In genomic region chr2:238914648-238915015, GRCh38 we compare ENCODE assay signal across 15 cellular contexts.
DNase-seq lines count a peak whose midpoint lies in the region; ATAC-seq and TF ChIP-seq lines count a peak whose summit lies in the region.
"Had no signal": no experiment of that assay in that cellular context is flagged by ENCODE, and none has a peak within 500 bp of the region (broad histone marks: within the 10 kb centered on the region; RNA-seq: fewer than 3 reads in every experiment).

No MANE protein-coding gene starts in this region.

- no peak overlapping the region for H3K4me3 ChIP-seq in cardiac fibroblast (replicated peaks in 1 of 2; ENCODE audit: low read depth in 2 of 2, low read length in 2 of 2)
- H3K4me3 ChIP-seq in ovary: no peak overlapping the region
- no peak overlapping the region for H3K4me3 ChIP-seq in SK-N-SH (ENCODE audit: low read depth in 2 of 2, low read length in 1 of 2)
- H3K4me3 ChIP-seq: dorsolateral prefrontal cortex, gastrocnemius medialis, prostate gland, uterus had no signal

- H3K27me3 ChIP-seq in ovary: no peaks in the 10 kb centered on the region
- no peaks in the 10 kb centered on the region for H3K27me3 ChIP-seq in SK-N-SH (ENCODE audit: insufficient read depth)
- H3K27me3 ChIP-seq: uterus had no signal

- TF ChIP-seq RAD21 in SK-N-SH (IDR thresholded peaks at IDR 0.05; ENCODE audit: low read length): no peak

- H3K79me2 ChIP-seq in SK-N-SH (ENCODE audit: insufficient read depth): no peaks in the 10 kb centered on the region

- WGBS in ovary, 3 donors: 75 to 86% (median 79%) methylated on average over 11 of the region's 11 CpGs
- WGBS in SK-N-SH (ENCODE audit: low lambda C conversion rate): 69% methylated on average over 11 of the region's 11 CpGs

- no peaks in the 10 kb centered on the region for H3F3A ChIP-seq in SK-N-SH (replicated peaks; ENCODE audit: insufficient read depth)

- no peaks in the 10 kb centered on the region for H3K9me2 ChIP-seq in SK-N-SH

- H3K27ac ChIP-seq in ovary (no peak overlapping the region), SK-N-SH (ENCODE audit: low read depth in 2 of 2, low read length in 1 of 2) (no peak overlapping the region)
- H3K27ac ChIP-seq: dorsolateral prefrontal cortex, gastrocnemius medialis, prostate gland, uterus had no signal

- H2AFZ ChIP-seq in SK-N-SH (ENCODE audit: low read depth): no peak overlapping the region

- POLR2A ChIA-PET in SK-N-SH (lab: Yijun Ruan, JAX): no interaction called here

- ATAC-seq in left lobe of liver: no peak
- ATAC-seq: gastrocnemius medialis, WTC11 had no signal

- TF ChIP-seq POLR2A in ovary (IDR thresholded peaks at IDR 0.05): no peak

- no peak for TF ChIP-seq EP300 in ovary (IDR thresholded peaks at IDR 0.05)
- TF ChIP-seq EP300 in SK-N-SH (IDR thresholded peaks at IDR 0.05; ENCODE audit: borderline replicate concordance in 1 of 2, low read depth in 1 of 2, low read length in 1 of 2): no peak

- H3K9me3 ChIP-seq in ovary (no peaks in the 10 kb centered on the region), SK-N-SH (no peaks in the 10 kb centered on the region)
- H3K9me3 ChIP-seq: gastrocnemius medialis, prostate gland, uterus had no signal

- CTCF ChIA-PET in SK-N-SH (lab: Yijun Ruan, JAX): no interaction called here

- H3K4me1 ChIP-seq in ovary (ENCODE audit: insufficient read depth): no peaks in the 10 kb centered on the region
- H3K4me1 ChIP-seq in SK-N-SH (ENCODE audit: control insufficient read depth in 1 of 2, insufficient read depth in 2 of 2, low read depth in 1 of 2, low read length in 1 of 2): no peaks in the 10 kb centered on the region
- H3K4me1 ChIP-seq: gastrocnemius medialis, prostate gland, uterus had no signal

- H3K36me3 ChIP-seq in ovary (no peaks in the 10 kb centered on the region), SK-N-SH (replicated peaks in 1 of 2; ENCODE audit: control insufficient read depth in 1 of 2, insufficient read depth in 2 of 2, low read length in 1 of 2) (no peaks in the 10 kb centered on the region)
- H3K36me3 ChIP-seq: gastrocnemius medialis, prostate gland, uterus had no signal

- no peak overlapping the region for H3K9ac ChIP-seq in SK-N-SH

- no peak overlapping the region for H3K4me2 ChIP-seq in SK-N-SH

- TF ChIP-seq CTCF in cardiac fibroblast (IDR thresholded peaks at IDR 0.05; ENCODE audit: low read depth, low read length): no peak
- no peak for TF ChIP-seq CTCF in ovary (IDR thresholded peaks at IDR 0.05)
- no peak for TF ChIP-seq CTCF in SK-N-SH (IDR thresholded peaks at IDR 0.05)

- DNase-seq in Daoy (ENCODE audit: low read depth): peak; percentile 27
- peak; percentile 65 for DNase-seq in M059J (ENCODE audit: low read depth)
- peak; percentile 42 to 80 for DNase-seq in cardiac fibroblast (ENCODE audit: low read depth in 2 of 2)
- DNase-seq in ovary: peak in 4 of 5 donors; percentile 7 to 23 (median 18)
- DNase-seq in left lobe of liver (ENCODE audit: low spot score): no peak
- no peak for DNase-seq in NCI-H510A treated with DMSO at 0.1 percent for 48 hours (lab: John Stamatoyannopoulos, UW)
- DNase-seq in COLO829 (ENCODE audit: low spot score): no peak
- DNase-seq in SK-N-SH: no peak
- DNase-seq: C1 segment of cervical spinal cord; gastrocnemius medialis; stimulated activated CD4-positive, alpha-beta T cell treated with anti-CD3 and anti-CD28 coated beads, Interleukin-2, amount 100 ng/mL, for 48 hours had no signal

- intact Hi-C loops in ovary (cut with DNase I): no loop called here

- no peaks in the 10 kb centered on the region for H4K20me1 ChIP-seq in SK-N-SH (ENCODE audit: insufficient read depth)

TF ChIP-seq in SK-N-SH, 30 proteins besides CTCF, POLR2A, EP300 and RAD21:
- TF ChIP-seq USF2 (IDR thresholded peaks at IDR 0.05; ENCODE audit: borderline replicate concordance, low read depth, low read length) (no peak), POLR2AphosphoS5 (IDR thresholded peaks at IDR 0.05; ENCODE audit: low read depth, low read length) (no peak), EZH2phosphoT487 (IDR thresholded peaks at IDR 0.05; ENCODE audit: borderline replicate concordance, low read depth) (no peak), PBX3 (IDR thresholded peaks at IDR 0.05) (no peak), REST (IDR thresholded peaks at IDR 0.05; ENCODE audit: low read depth, low read length) (no peak), USF1 (IDR thresholded peaks at IDR 0.05; ENCODE audit: borderline replicate concordance, low read depth) (no peak), RFX5 (IDR thresholded peaks at IDR 0.05; ENCODE audit: low read length) (no peak), JUND (IDR thresholded peaks at IDR 0.05) (no peak), RCOR1 (IDR thresholded peaks at IDR 0.05; ENCODE audit: low read length) (no peak), TEAD4 (IDR thresholded peaks at IDR 0.05; ENCODE audit: borderline replicate concordance, insufficient read depth) (no peak)

Comparison
In these comparisons a context has a peak if more than half of its experiments do, and no peak if none do; other contexts are left out.
1. DNase-seq: peak in Daoy (single experiment), M059J (single experiment), cardiac fibroblast (2 of 2) and ovary (4 of 5); none in left lobe of liver (single experiment), NCI-H510A treated with DMSO at 0.1 percent for 48 hours (single experiment), COLO829 (single experiment) and SK-N-SH (single experiment).